Comparison of ENCODE assay signal across 23 cellular contexts in the genomic region with DNA sequence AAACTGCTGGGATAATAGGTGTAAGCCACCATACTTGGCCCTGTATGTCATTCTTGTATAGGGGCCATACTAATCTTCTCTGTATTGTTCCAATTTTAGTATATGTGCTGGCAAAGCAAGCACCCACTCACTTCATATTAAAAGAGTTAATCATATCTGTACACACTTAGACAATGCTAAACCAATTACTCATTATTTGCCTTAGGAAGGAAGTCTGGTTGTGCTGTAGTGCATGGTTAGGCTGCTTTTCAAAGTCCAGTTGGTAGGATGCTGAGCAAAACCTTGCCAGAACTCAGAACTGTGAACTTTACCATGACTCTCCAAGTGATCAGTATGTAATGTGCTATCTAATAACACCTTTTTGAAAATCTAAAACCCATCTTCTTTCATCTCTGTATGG.
DNase-seq lines count a peak whose midpoint lies in the region; ATAC-seq and TF ChIP-seq lines count a peak whose summit lies in the region.
"Had no signal": no experiment of that assay in that cellular context is flagged by ENCODE, and none has a peak within 500 bp of the region (broad histone marks: within the 10 kb centered on the region; RNA-seq: fewer than 3 reads in every experiment).

No MANE protein-coding gene starts in this region.

- ATAC-seq in left lung (peak; percentile 44), aorta (ENCODE audit: low FRiP score) (no peak)
- ATAC-seq: activated CD4-positive, alpha-beta T cell treated with anti-CD3 and anti-CD28 coated beads for 36 hours; activated CD8-positive, alpha-beta memory T cell treated with anti-CD3 and anti-CD28 coated beads, Interleukin-2, amount 10 ng/mL, durations not matched to agents 7 days and 5 days; stimulated activated naive CD8-positive, alpha-beta T cell treated with anti-CD3 and anti-CD28 coated beads, Interleukin-15, amount 100 ng/mL, for 72 hours had no signal

- H3K4me3 ChIP-seq in MG63 = no peak overlapping the region
- no peak overlapping the region for H3K4me3 ChIP-seq in left lung
- H3K4me3 ChIP-seq in aorta (ENCODE audit: low read length in 2 of 2) = no peak overlapping the region
- H3K4me3 ChIP-seq in suprapubic skin = no peak overlapping the region
- H3K4me3 ChIP-seq: skin epidermis had no signal

- no peak overlapping the region for H3K27ac ChIP-seq in left lung
- no peak overlapping the region for H3K27ac ChIP-seq in aorta (ENCODE audit: low read depth in 1 of 2, low read length in 2 of 2)
- H3K27ac ChIP-seq in suprapubic skin = no peak overlapping the region
- H3K27ac ChIP-seq: skin epidermis had no signal

- no peaks in the 10 kb centered on the region for H3K36me3 ChIP-seq in MG63
- no peaks in the 10 kb centered on the region for H3K36me3 ChIP-seq in left lung
- no peaks in the 10 kb centered on the region for H3K36me3 ChIP-seq in aorta (ENCODE audit: control insufficient read depth in 1 of 2, insufficient read depth in 2 of 2, low read length in 1 of 2)
- H3K36me3 ChIP-seq in suprapubic skin = no peaks in the 10 kb centered on the region

- no peak for TF ChIP-seq EP300 in suprapubic skin (IDR thresholded peaks at IDR 0.05)

- intact Hi-C loops in left lung (cut with DNase I) = no loop called here
- intact Hi-C loops in aorta (cut with DNase I) = no loop called here

- H3K9me3 ChIP-seq in MG63 (no peaks in the 10 kb centered on the region), left lung (no peaks in the 10 kb centered on the region), aorta (ENCODE audit: control insufficient read depth, low read length) (no peaks in the 10 kb centered on the region), suprapubic skin (no peaks in the 10 kb centered on the region)
- H3K9me3 ChIP-seq: BE2C had no signal

- TF ChIP-seq CTCF in left lung (IDR thresholded peaks at IDR 0.05) = no peak
- no peak for TF ChIP-seq CTCF in suprapubic skin (IDR thresholded peaks at IDR 0.05)

- no peaks in the 10 kb centered on the region for H3K27me3 ChIP-seq in MG63
- H3K27me3 ChIP-seq in left lung = no peaks in the 10 kb centered on the region
- H3K27me3 ChIP-seq in aorta (ENCODE audit: control insufficient read depth in 1 of 2, insufficient read depth in 2 of 2, low read length in 1 of 2) = peaks cover 0 to 1% of the 10 kb centered on the region in 2 donors
- H3K27me3 ChIP-seq in suprapubic skin = no peaks in the 10 kb centered on the region
- H3K27me3 ChIP-seq: BE2C had no signal

- TF ChIP-seq POLR2A in suprapubic skin (IDR thresholded peaks at IDR 0.05) = no peak

- H3K4me1 ChIP-seq in left lung (no peaks in the 10 kb centered on the region), aorta (ENCODE audit: control insufficient read depth in 1 of 2, insufficient read depth in 2 of 2, low read length in 2 of 2) (no peaks in the 10 kb centered on the region), suprapubic skin (no peaks in the 10 kb centered on the region)
- H3K4me1 ChIP-seq: BE2C had no signal

- DNase-seq in EL (peak; percentile 66), MG63 (peak; percentile 37), dermis blood vessel endothelial cell (peak; percentile 77), left lung (no peak), aorta (no peak), T1000 (lab: John Stamatoyannopoulos, UW) (no peak), suprapubic skin (ENCODE audit: low spot score in 2 of 2) (no peak), COLO829 (ENCODE audit: low spot score) (no peak)
- DNase-seq: activated CD4-positive, alpha-beta T cell treated with anti-CD3 and anti-CD28 coated beads for 36 hours; activated CD8-positive, alpha-beta memory T cell treated with anti-CD3 and anti-CD28 coated beads, Interleukin-2, amount 10 ng/mL, durations not matched to agents 7 days and 5 days; activated effector memory CD4-positive, alpha-beta T cell treated with Interleukin-2 at 50 U/mL for 16 hours; BE2C; Calu3; effector memory CD4-positive, alpha-beta T cell; GDM1; H7; kidney glomerular epithelial cell; NCI-H1436 treated with DMSO at 0.1 percent for 48 hours; NCI-H226; NK-92 treated with Interleukin-12 subunit alpha and Interleukin-12 subunit beta, amount 100 ng/mL, for 24 hours; stimulated activated CD4-positive, alpha-beta T cell treated with anti-CD3 and anti-CD28 coated beads, Interleukin-2, amount 100 ng/mL, for 48 hours; stimulated activated naive CD8-positive, alpha-beta T cell treated with anti-CD3 and anti-CD28 coated beads, Interleukin-15, amount 100 ng/mL, for 72 hours had no signal

Comparison
In these comparisons a context has a peak if more than half of its experiments do, and no peak if none do; other contexts are left out.
1. DNase-seq: peak in EL (single experiment), MG63 (single experiment) and dermis blood vessel endothelial cell (single experiment); none in left lung (0 of 2), aorta (0 of 2), T1000 (single experiment), suprapubic skin (0 of 2) and COLO829 (single experiment).